22 cellular contexts compared by ENCODE assay signal in the genomic region with DNA sequence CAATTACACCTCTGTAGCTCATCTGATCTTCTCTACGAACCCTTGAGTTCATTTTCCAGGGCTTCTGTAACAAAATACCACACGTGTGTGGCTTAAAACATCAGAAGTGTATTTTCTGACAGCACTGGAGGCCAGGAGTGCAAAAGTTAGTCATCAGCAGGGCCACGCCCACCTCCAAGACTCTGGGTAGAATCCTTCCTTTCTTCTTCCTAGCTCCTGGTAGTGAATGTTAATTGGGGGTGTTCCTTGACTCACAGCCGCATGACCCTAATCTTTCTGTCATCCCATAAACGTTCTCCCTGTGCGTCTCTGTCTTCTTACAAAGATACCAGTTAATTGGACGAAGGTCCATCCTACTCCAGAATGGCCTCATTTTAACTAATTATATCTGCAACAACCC.
"Had no signal": no experiment of that assay in that cellular context is flagged by ENCODE, and none has a peak within 500 bp of the region (broad histone marks: within the 10 kb centered on the region; RNA-seq: fewer than 3 reads in every experiment).

No MANE protein-coding gene starts in this region.

- H3K36me3 ChIP-seq: ascending aorta, gastrocnemius medialis, neutrophil, right lobe of liver, transverse colon, WERI-Rb-1 had no signal

- H3K4me1 ChIP-seq: ascending aorta, gastrocnemius medialis, parathyroid adenoma, right lobe of liver, transverse colon had no signal

- H3K27me3 ChIP-seq: ascending aorta, gastrocnemius medialis, neutrophil, right lobe of liver, transverse colon had no signal

- H3K27ac Mint-ChIP-seq: activated CD4-positive, alpha-beta T cell treated with anti-CD3 and anti-CD28 coated beads, Interleukin-2, amount 10 ng/mL, durations not matched to agents 7 days and 5 days; activated naive CD4-positive, alpha-beta T cell treated with anti-CD3 and anti-CD28 coated beads, Interleukin-2, amount 50 U/mL, for 72 hours; natural killer cell treated with Interleukin-12 subunit alpha and Interleukin-12 subunit beta and Interleukin-15 and Interleukin-18, amount 100 ng/mL, for 72 hours; stimulated activated naive B cell treated with anti-CD40 and anti-IgM and Interleukin-4, amounts not matched to agents 10 μg/mL and 1 μg/mL and 100 μg/mL, for 72 hours; T-helper 2 cell treated with Interferon-gamma antibody and Interleukin-4, amounts not matched to agents 5 μg/mL and 100 μg/mL, for 36 hours had no signal

- H3K9me3 ChIP-seq: ascending aorta, gastrocnemius medialis, neutrophil, right lobe of liver, transverse colon had no signal

- DNase-seq: activated CD4-positive, alpha-beta T cell treated with anti-CD3 and anti-CD28 coated beads, Interleukin-2, amount 10 ng/mL, durations not matched to agents 7 days and 5 days; activated CD4-positive, CD25-positive, alpha-beta regulatory T cell treated with anti-CD3 and anti-CD28 coated beads, Interleukin-2, amount 50 U/mL, for 72 hours; activated T-cell treated with anti-CD3 and anti-CD28 coated beads, Interleukin-2, amount 50 U/mL, for 1 hour; effector memory CD4-positive, alpha-beta T cell; gastrocnemius medialis; hippocampal formation; left ventricle myocardium superior; midbrain; right lobe of liver; stimulated activated naive B cell treated with anti-CD40 and anti-IgM and Interleukin-4, amounts not matched to agents 10 μg/mL and 1 μg/mL and 100 μg/mL, for 72 hours; transverse colon; WERI-Rb-1 had no signal

- H3K27me3 Mint-ChIP-seq: activated CD4-positive, alpha-beta T cell treated with anti-CD3 and anti-CD28 coated beads, Interleukin-2, amount 10 ng/mL, durations not matched to agents 7 days and 5 days; central memory CD8-positive, alpha-beta T cell; natural killer cell treated with Interleukin-12 subunit alpha and Interleukin-12 subunit beta and Interleukin-15 and Interleukin-18, amount 100 ng/mL, for 72 hours; stimulated activated naive B cell treated with anti-CD40 and anti-IgM and Interleukin-4, amounts not matched to agents 10 μg/mL and 1 μg/mL and 100 μg/mL, for 72 hours had no signal

- ATAC-seq: activated naive CD4-positive, alpha-beta T cell treated with anti-CD3 and anti-CD28 coated beads, Interleukin-2, amount 50 U/mL, for 72 hours; gastrocnemius medialis; left ventricle myocardium superior; natural killer cell treated with Interleukin-12 subunit alpha and Interleukin-12 subunit beta and Interleukin-15 and Interleukin-18, amount 100 ng/mL, for 72 hours; right lobe of liver; stimulated activated naive B cell treated with anti-CD40 and anti-IgM and Interleukin-4, amounts not matched to agents 10 μg/mL and 1 μg/mL and 100 μg/mL, for 72 hours had no signal

- H3K36me3 Mint-ChIP-seq: stimulated activated naive B cell treated with anti-CD40 and anti-IgM and Interleukin-4, amounts not matched to agents 10 μg/mL and 1 μg/mL and 100 μg/mL, for 72 hours had no signal

- H3K4me3 Mint-ChIP-seq: activated CD4-positive, alpha-beta T cell treated with anti-CD3 and anti-CD28 coated beads, Interleukin-2, amount 10 ng/mL, durations not matched to agents 7 days and 5 days; central memory CD8-positive, alpha-beta T cell; natural killer cell treated with Interleukin-12 subunit alpha and Interleukin-12 subunit beta and Interleukin-15 and Interleukin-18, amount 100 ng/mL, for 72 hours; stimulated activated naive B cell treated with anti-CD40 and anti-IgM and Interleukin-4, amounts not matched to agents 10 μg/mL and 1 μg/mL and 100 μg/mL, for 72 hours; T-helper 2 cell treated with Interferon-gamma antibody and Interleukin-4, amounts not matched to agents 5 μg/mL and 100 μg/mL, for 36 hours had no signal

- H3K4me3 ChIP-seq: ascending aorta, gastrocnemius medialis, right lobe of liver, skin epidermis, transverse colon had no signal

- H3K27ac ChIP-seq: ascending aorta, gastrocnemius medialis, neutrophil, parathyroid adenoma, right lobe of liver, skin epidermis, transverse colon, WERI-Rb-1 had no signal

- FAIRE-seq: colon, urothelium cell line had no signal

- H3K4me1 Mint-ChIP-seq: activated CD4-positive, alpha-beta T cell treated with anti-CD3 and anti-CD28 coated beads, Interleukin-2, amount 10 ng/mL, durations not matched to agents 7 days and 5 days; central memory CD8-positive, alpha-beta T cell; stimulated activated naive B cell treated with anti-CD40 and anti-IgM and Interleukin-4, amounts not matched to agents 10 μg/mL and 1 μg/mL and 100 μg/mL, for 72 hours had no signal
